ENCODE assay signal across 28 cellular contexts in genomic region chr13:84543976-84544375, GRCh38.
"Had no signal": no experiment of that assay in that cellular context is flagged by ENCODE, and none has a peak within 500 bp of the region (broad histone marks: within the 10 kb centered on the region; RNA-seq: fewer than 3 reads in every experiment).

No MANE protein-coding gene starts in this region.

- H3K36me3 ChIP-seq: brain microvascular endothelial cell, gastrocnemius medialis, heart left ventricle, WERI-Rb-1 had no signal

- ATAC-seq: activated CD4-positive, CD25-positive, alpha-beta regulatory T cell treated with anti-CD3 and anti-CD28 coated beads, Interleukin-2, amount 50 U/mL, for 24 hours; activated CD8-positive, alpha-beta T cell treated with anti-CD3 and anti-CD28 coated beads for 36 hours; activated T-cell treated with anti-CD3 and anti-CD28 coated beads, Interleukin-2, amount 50 U/mL, for 4 hours; activated T-helper 17 cell treated with anti-CD3 and anti-CD28 coated beads, Interleukin-2, amount 50 U/mL, for 72 hours; esophagus mucosa; gastrocnemius medialis; heart left ventricle; T-helper 17 cell had no signal

- H3K27ac ChIP-seq: brain microvascular endothelial cell, coronary artery, dorsolateral prefrontal cortex, gastrocnemius medialis, heart left ventricle, WERI-Rb-1 had no signal

- H3K9me3 ChIP-seq: gastrocnemius medialis had no signal

- DNase-seq: activated B cell treated with CpG ODN at 0.5 μM for 24 hours; activated CD4-positive, alpha-beta T cell treated with anti-CD3 and anti-CD28 coated beads for 48 hours; activated CD4-positive, alpha-beta T cell treated with anti-CD3 and anti-CD28 coated beads, Interleukin-2, amount 50 U/mL, for 1 hour; activated CD4-positive, alpha-beta T cell treated with anti-CD3 and anti-CD28 coated beads, Interleukin-2, amount 50 U/mL, for 48 hours; activated CD8-positive, alpha-beta memory T cell treated with anti-CD3 and anti-CD28 coated beads for 24 hours; activated CD8-positive, alpha-beta T cell treated with anti-CD3 and anti-CD28 coated beads for 36 hours; activated effector memory CD4-positive, alpha-beta T cell treated with Interleukin-2 at 50 U/mL for 16 hours; activated gamma-delta T cell treated with Interleukin-2 at 50 U/mL for 16 hours; activated naive CD4-positive, alpha-beta T cell treated with anti-CD3 and anti-CD28 coated beads, Interleukin-2, amount 50 U/mL, for 16 hours; activated naive CD4-positive, alpha-beta T cell treated with Interleukin-2 at 50 U/mL for 16 hours; activated T-cell treated with anti-CD3 and anti-CD28 coated beads, Interleukin-2, amount 50 U/mL, for 4 hours; amniotic stem cell; anterior cingulate cortex; brain microvascular endothelial cell; dorsolateral prefrontal cortex; effector memory CD4-positive, alpha-beta T cell; endodermal cell; foreskin fibroblast; gastrocnemius medialis; glutamatergic neuron; heart left ventricle; T-helper 17 cell; T1000; WERI-Rb-1 had no signal

- H3K4me3 ChIP-seq: coronary artery, dorsolateral prefrontal cortex, gastrocnemius medialis, heart left ventricle had no signal

- H3K27me3 ChIP-seq: brain microvascular endothelial cell, dorsolateral prefrontal cortex, gastrocnemius medialis, heart left ventricle had no signal

- H3K4me1 ChIP-seq: gastrocnemius medialis, heart left ventricle had no signal
